ENCODE assay signal across 1 cellular context in the genomic region with DNA sequence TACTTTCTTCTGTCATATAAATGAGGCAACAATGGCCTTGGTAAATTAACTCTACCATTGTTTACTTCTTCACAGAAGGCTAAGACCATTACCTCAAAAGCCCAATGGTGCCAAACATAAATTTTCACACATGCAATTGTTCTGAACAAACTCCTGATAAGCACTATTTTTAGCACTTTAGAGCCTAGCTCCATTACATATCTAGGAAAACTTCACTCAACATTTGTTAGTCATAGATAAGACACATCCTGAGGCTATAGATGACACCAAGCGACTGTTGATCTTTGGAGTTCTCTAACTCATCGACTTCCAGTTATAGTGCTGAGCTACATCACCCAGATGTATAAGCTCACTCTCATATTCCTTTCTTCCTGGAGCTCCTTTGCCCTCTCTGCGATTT.
A peak's percentile ranks its signal among the peaks of the same experiment; 100 is the strongest.
TF ChIP-seq lines count a peak whose summit lies in the region.

No MANE protein-coding gene starts in this region.

TF ChIP-seq in K562, 482 proteins besides CTCF, POLR2A, EP300 and RAD21 (continued from another document and continues in another):
- TF ChIP-seq, protein P1, sequence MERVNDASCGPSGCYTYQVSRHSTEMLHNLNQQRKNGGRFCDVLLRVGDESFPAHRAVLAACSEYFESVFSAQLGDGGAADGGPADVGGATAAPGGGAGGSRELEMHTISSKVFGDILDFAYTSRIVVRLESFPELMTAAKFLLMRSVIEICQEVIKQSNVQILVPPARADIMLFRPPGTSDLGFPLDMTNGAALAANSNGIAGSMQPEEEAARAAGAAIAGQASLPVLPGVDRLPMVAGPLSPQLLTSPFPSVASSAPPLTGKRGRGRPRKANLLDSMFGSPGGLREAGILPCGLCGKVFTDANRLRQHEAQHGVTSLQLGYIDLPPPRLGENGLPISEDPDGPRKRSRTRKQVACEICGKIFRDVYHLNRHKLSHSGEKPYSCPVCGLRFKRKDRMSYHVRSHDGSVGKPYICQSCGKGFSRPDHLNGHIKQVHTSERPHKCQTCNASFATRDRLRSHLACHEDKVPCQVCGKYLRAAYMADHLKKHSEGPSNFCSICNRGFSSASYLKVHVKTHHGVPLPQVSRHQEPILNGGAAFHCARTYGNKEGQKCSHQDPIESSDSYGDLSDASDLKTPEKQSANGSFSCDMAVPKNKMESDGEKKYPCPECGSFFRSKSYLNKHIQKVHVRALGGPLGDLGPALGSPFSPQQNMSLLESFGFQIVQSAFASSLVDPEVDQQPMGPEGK (CRISPR knock-in tag; IDR thresholded peaks at IDR 0.05; ENCODE audit: borderline replicate concordance) = no peak
- TF ChIP-seq STAT5A (IDR thresholded peaks at IDR 0.05; ENCODE audit: borderline replicate concordance, low read length) = 0 out of 2 replicates have a peak, but pooled peaks have one; percentile 26
- peak; percentile 59 for TF ChIP-seq TAL1 (IDR thresholded peaks at IDR 0.05)
- TF ChIP-seq ZNF121 (CRISPR knock-in tag; conservative IDR thresholded peaks at IDR 0.05) = no peak
- TF ChIP-seq, protein P2, sequence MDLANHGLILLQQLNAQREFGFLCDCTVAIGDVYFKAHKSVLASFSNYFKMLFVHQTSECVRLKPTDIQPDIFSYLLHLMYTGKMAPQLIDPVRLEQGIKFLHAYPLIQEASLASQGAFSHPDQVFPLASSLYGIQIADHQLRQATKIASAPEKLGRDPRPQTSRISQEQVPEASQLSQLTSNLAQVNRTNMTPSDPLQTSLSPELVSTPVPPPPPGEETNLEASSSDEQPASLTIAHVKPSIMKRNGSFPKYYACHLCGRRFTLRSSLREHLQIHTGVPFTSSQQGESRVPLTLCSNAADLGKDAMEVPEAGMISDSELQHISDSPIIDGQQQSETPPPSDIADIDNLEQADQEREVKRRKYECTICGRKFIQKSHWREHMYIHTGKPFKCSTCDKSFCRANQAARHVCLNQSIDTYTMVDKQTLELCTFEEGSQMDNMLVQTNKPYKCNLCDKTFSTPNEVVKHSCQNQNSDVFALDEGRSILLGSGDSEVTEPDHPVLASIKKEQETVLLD (IDR thresholded peaks at IDR 0.05) = no peak
- no peak for TF ChIP-seq CHD2 (IDR thresholded peaks at IDR 0.05; ENCODE audit: low read depth, low read length)
- TF ChIP-seq PRMT5 (CRISPR knock-in tag; IDR thresholded peaks at IDR 0.05) = no peak
- no peak for TF ChIP-seq ETV1 (tag; conservative IDR thresholded peaks at IDR 0.05; ENCODE audit: low read depth)
- TF ChIP-seq, protein P3, sequence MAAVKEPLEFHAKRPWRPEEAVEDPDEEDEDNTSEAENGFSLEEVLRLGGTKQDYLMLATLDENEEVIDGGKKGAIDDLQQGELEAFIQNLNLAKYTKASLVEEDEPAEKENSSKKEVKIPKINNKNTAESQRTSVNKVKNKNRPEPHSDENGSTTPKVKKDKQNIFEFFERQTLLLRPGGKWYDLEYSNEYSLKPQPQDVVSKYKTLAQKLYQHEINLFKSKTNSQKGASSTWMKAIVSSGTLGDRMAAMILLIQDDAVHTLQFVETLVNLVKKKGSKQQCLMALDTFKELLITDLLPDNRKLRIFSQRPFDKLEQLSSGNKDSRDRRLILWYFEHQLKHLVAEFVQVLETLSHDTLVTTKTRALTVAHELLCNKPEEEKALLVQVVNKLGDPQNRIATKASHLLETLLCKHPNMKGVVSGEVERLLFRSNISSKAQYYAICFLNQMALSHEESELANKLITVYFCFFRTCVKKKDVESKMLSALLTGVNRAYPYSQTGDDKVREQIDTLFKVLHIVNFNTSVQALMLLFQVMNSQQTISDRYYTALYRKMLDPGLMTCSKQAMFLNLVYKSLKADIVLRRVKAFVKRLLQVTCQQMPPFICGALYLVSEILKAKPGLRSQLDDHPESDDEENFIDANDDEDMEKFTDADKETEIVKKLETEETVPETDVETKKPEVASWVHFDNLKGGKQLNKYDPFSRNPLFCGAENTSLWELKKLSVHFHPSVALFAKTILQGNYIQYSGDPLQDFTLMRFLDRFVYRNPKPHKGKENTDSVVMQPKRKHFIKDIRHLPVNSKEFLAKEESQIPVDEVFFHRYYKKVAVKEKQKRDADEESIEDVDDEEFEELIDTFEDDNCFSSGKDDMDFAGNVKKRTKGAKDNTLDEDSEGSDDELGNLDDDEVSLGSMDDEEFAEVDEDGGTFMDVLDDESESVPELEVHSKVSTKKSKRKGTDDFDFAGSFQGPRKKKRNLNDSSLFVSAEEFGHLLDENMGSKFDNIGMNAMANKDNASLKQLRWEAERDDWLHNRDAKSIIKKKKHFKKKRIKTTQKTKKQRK (IDR thresholded peaks at IDR 0.05; ENCODE audit: borderline replicate concordance, low read depth, low read length) = no peak
- TF ChIP-seq POLR2H (tag; IDR thresholded peaks at IDR 0.05; ENCODE audit: low read depth) = no peak
- peak; percentile 98 for TF ChIP-seq MEF2D (tag; conservative IDR thresholded peaks at IDR 0.05; ENCODE audit: low read depth)
- TF ChIP-seq ZNF3 (CRISPR knock-in tag; IDR thresholded peaks at IDR 0.05) = no peak
- TF ChIP-seq, protein P4, sequence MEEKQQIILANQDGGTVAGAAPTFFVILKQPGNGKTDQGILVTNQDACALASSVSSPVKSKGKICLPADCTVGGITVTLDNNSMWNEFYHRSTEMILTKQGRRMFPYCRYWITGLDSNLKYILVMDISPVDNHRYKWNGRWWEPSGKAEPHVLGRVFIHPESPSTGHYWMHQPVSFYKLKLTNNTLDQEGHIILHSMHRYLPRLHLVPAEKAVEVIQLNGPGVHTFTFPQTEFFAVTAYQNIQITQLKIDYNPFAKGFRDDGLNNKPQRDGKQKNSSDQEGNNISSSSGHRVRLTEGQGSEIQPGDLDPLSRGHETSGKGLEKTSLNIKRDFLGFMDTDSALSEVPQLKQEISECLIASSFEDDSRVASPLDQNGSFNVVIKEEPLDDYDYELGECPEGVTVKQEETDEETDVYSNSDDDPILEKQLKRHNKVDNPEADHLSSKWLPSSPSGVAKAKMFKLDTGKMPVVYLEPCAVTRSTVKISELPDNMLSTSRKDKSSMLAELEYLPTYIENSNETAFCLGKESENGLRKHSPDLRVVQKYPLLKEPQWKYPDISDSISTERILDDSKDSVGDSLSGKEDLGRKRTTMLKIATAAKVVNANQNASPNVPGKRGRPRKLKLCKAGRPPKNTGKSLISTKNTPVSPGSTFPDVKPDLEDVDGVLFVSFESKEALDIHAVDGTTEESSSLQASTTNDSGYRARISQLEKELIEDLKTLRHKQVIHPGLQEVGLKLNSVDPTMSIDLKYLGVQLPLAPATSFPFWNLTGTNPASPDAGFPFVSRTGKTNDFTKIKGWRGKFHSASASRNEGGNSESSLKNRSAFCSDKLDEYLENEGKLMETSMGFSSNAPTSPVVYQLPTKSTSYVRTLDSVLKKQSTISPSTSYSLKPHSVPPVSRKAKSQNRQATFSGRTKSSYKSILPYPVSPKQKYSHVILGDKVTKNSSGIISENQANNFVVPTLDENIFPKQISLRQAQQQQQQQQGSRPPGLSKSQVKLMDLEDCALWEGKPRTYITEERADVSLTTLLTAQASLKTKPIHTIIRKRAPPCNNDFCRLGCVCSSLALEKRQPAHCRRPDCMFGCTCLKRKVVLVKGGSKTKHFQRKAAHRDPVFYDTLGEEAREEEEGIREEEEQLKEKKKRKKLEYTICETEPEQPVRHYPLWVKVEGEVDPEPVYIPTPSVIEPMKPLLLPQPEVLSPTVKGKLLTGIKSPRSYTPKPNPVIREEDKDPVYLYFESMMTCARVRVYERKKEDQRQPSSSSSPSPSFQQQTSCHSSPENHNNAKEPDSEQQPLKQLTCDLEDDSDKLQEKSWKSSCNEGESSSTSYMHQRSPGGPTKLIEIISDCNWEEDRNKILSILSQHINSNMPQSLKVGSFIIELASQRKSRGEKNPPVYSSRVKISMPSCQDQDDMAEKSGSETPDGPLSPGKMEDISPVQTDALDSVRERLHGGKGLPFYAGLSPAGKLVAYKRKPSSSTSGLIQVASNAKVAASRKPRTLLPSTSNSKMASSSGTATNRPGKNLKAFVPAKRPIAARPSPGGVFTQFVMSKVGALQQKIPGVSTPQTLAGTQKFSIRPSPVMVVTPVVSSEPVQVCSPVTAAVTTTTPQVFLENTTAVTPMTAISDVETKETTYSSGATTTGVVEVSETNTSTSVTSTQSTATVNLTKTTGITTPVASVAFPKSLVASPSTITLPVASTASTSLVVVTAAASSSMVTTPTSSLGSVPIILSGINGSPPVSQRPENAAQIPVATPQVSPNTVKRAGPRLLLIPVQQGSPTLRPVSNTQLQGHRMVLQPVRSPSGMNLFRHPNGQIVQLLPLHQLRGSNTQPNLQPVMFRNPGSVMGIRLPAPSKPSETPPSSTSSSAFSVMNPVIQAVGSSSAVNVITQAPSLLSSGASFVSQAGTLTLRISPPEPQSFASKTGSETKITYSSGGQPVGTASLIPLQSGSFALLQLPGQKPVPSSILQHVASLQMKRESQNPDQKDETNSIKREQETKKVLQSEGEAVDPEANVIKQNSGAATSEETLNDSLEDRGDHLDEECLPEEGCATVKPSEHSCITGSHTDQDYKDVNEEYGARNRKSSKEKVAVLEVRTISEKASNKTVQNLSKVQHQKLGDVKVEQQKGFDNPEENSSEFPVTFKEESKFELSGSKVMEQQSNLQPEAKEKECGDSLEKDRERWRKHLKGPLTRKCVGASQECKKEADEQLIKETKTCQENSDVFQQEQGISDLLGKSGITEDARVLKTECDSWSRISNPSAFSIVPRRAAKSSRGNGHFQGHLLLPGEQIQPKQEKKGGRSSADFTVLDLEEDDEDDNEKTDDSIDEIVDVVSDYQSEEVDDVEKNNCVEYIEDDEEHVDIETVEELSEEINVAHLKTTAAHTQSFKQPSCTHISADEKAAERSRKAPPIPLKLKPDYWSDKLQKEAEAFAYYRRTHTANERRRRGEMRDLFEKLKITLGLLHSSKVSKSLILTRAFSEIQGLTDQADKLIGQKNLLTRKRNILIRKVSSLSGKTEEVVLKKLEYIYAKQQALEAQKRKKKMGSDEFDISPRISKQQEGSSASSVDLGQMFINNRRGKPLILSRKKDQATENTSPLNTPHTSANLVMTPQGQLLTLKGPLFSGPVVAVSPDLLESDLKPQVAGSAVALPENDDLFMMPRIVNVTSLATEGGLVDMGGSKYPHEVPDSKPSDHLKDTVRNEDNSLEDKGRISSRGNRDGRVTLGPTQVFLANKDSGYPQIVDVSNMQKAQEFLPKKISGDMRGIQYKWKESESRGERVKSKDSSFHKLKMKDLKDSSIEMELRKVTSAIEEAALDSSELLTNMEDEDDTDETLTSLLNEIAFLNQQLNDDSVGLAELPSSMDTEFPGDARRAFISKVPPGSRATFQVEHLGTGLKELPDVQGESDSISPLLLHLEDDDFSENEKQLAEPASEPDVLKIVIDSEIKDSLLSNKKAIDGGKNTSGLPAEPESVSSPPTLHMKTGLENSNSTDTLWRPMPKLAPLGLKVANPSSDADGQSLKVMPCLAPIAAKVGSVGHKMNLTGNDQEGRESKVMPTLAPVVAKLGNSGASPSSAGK (IDR thresholded peaks at IDR 0.05) = no peak
- no peak for TF ChIP-seq PCBP2 (IDR thresholded peaks at IDR 0.05; ENCODE audit: low read depth, low read length, poor library complexity, severe bottlenecking)
- no peak for TF ChIP-seq JUN (IDR thresholded peaks at IDR 0.05; ENCODE audit: borderline replicate concordance, low read depth, low read length)
- TF ChIP-seq JUN (CRISPR knock-in tag; IDR thresholded peaks at IDR 0.05; ENCODE audit: borderline replicate concordance) = no peak
- TF ChIP-seq FOS (IDR thresholded peaks at IDR 0.05; ENCODE audit: extremely low read depth, insufficient read length) = no peak
- TF ChIP-seq, protein P5, sequence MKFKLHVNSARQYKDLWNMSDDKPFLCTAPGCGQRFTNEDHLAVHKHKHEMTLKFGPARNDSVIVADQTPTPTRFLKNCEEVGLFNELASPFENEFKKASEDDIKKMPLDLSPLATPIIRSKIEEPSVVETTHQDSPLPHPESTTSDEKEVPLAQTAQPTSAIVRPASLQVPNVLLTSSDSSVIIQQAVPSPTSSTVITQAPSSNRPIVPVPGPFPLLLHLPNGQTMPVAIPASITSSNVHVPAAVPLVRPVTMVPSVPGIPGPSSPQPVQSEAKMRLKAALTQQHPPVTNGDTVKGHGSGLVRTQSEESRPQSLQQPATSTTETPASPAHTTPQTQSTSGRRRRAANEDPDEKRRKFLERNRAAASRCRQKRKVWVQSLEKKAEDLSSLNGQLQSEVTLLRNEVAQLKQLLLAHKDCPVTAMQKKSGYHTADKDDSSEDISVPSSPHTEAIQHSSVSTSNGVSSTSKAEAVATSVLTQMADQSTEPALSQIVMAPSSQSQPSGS (CRISPR knock-in tag; IDR thresholded peaks at IDR 0.05) = no peak
- TF ChIP-seq, protein P6, sequence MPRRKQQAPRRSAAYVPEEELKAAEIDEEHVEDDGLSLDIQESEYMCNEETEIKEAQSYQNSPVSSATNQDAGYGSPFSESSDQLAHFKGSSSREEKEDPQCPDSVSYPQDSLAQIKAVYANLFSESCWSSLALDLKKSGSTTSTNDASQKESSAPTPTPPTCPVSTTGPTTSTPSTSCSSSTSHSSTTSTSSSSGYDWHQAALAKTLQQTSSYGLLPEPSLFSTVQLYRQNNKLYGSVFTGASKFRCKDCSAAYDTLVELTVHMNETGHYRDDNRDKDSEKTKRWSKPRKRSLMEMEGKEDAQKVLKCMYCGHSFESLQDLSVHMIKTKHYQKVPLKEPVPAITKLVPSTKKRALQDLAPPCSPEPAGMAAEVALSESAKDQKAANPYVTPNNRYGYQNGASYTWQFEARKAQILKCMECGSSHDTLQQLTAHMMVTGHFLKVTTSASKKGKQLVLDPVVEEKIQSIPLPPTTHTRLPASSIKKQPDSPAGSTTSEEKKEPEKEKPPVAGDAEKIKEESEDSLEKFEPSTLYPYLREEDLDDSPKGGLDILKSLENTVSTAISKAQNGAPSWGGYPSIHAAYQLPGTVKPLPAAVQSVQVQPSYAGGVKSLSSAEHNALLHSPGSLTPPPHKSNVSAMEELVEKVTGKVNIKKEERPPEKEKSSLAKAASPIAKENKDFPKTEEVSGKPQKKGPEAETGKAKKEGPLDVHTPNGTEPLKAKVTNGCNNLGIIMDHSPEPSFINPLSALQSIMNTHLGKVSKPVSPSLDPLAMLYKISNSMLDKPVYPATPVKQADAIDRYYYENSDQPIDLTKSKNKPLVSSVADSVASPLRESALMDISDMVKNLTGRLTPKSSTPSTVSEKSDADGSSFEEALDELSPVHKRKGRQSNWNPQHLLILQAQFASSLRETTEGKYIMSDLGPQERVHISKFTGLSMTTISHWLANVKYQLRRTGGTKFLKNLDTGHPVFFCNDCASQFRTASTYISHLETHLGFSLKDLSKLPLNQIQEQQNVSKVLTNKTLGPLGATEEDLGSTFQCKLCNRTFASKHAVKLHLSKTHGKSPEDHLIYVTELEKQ (CRISPR knock-in tag; IDR thresholded peaks at IDR 0.05) = no peak
- no peak for TF ChIP-seq SPI1 (IDR thresholded peaks at IDR 0.05; ENCODE audit: borderline replicate concordance, low read depth, low read length)
- TF ChIP-seq CEBPG (CRISPR knock-in tag; IDR thresholded peaks at IDR 0.05) = no peak
- TF ChIP-seq CEBPG (tag; conservative IDR thresholded peaks at IDR 0.05 in 1 of 2, IDR thresholded peaks at IDR 0.05 in 1 of 2) = peak in 1 of 2 experiments; percentile 47; a peak in 1 of 4 replicates
